ENCODE assay signal across 9 cellular contexts in the genomic region with DNA sequence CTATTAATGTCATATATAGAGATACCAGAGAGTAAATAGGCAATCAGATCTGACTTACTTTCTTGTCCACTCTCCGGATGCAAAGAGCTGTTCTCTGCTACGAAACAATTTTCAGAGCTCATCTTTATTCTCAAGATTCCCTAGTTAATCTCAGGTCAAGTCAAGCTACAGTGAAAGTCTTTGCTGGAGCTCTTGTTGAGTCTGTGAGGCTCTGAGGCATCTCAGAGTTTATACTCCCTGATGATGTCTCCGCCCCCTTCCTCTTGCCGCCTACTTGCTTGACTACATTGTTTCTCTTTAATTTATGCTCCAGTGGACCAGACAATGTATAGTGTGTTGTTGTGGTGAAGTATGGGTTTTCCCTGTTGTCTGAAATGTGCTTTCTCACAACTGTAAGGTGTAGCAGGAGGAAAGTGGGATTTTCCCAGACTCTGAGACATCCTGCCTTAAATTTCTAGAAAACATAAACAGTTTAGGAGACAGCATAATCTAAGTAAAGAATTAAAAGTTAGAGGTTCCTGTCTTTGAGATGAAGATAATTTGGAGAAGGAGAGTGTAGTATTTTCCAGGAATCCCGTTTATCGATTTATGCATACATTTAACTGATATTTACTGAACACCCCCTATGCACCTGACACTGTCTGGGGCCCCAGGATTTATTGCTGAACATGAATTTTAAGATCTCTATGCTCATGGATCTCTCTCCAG. TPM values are rescaled to one million over a fixed set of nuclear protein-coding genes. Genes with fewer than 3 reads are reported as not detected.
DNase-seq lines count a peak whose midpoint lies in the region; TF ChIP-seq lines count a peak whose summit lies in the region.
"Had no signal": no experiment of that assay in that cellular context is flagged by ENCODE, and none has a peak within 500 bp of the region (broad histone marks: within the 10 kb centered on the region; RNA-seq: fewer than 3 reads in every experiment).

A gene (minus strand): TSS at position 203 of the 708 bp plus-strand sequence. CDS start 81 bp downstream, at position 122.

- H3K27me3 Mint-ChIP-seq in immature natural killer cell (ENCODE audit: low read depth in 3 of 3) (peaks cover 16 to 48% (median 23%) of the 10 kb centered on the region in 3 donors), HFFc6 (ENCODE audit: insufficient read depth) (peaks cover 7% of the 10 kb centered on the region; the same call in 1 of the 2 replicates)

- peaks cover 68 to 77% of the 10 kb centered on the region in 2 donors for H3K4me1 Mint-ChIP-seq in immature natural killer cell
- peaks cover 5% of the 10 kb centered on the region; the same call in 1 of the 2 replicates for H3K4me1 Mint-ChIP-seq in HFFc6 (ENCODE audit: low read depth)

- TF ChIP-seq CTCF in HFFc6 (IDR thresholded peaks at IDR 0.05) = no peak

- DNase-seq in activated gamma-delta T cell treated with Interleukin-2 at 50 U/mL for 16 hours (peak; percentile 71), activated gamma-delta T cell (lab: John Stamatoyannopoulos, UW) (no peak), immature natural killer cell (peak; percentile 85 to 87 (median 85)), HFFc6 (no peak), NCI-H2171 treated with DMSO at 0.1 percent for 48 hours (lab: John Stamatoyannopoulos, UW) (no peak)
- DNase-seq in Jurkat, Clone E6-1 (ENCODE audit: low read depth, low spot score) = peak; percentile 94
- DNase-seq in activated CD8-positive, alpha-beta memory T cell treated with anti-CD3 and anti-CD28 coated beads for 24 hours = peak; percentile 81
- DNase-seq in stimulated activated CD8-positive, alpha-beta memory T cell treated with anti-CD3 and anti-CD28 coated beads, Interleukin-7, amount 100 ng/mL, for 4 hours (ENCODE audit: low read depth in 2 of 2) = peak; percentile 67 to 85

- H3K9me3 Mint-ChIP-seq in immature natural killer cell (no peaks in the 10 kb centered on the region), HFFc6 (no peaks in the 10 kb centered on the region)

- H3K36me3 Mint-ChIP-seq in immature natural killer cell (peaks cover 6 to 13% (median 10%) of the 10 kb centered on the region in 3 donors), HFFc6 (ENCODE audit: low read depth) (no peaks in the 10 kb centered on the region)

- H3K27ac Mint-ChIP-seq in immature natural killer cell (peak within 1 kb of the TSS; percentile 98 to 100 (median 99)), HFFc6 (no peak within 1 kb of the TSS)

- H3K4me3 ChIP-seq in Jurkat, Clone E6-1 (ENCODE audit: low read length) = peak within 1 kb of the TSS; percentile 67

- H3K4me3 Mint-ChIP-seq in immature natural killer cell (peak within 1 kb of the TSS; percentile 92 to 98 (median 96)), HFFc6 (no peak within 1 kb of the TSS)

RNA-seq across cellular contexts. Expression of the gene that starts here (rescaled TPM):
- 13.5 TPM for polyA plus RNA-seq in Jurkat, Clone E6-1 (2012; ENCODE audit: insufficient read depth, insufficient read length)
- 100 to 1,000 TPM; 142 to 434 (median 240) TPM for polyA plus RNA-seq in immature natural killer cell
- not detected for total RNA-seq in HFFc6 (2021; fragmentation: NEBNext Ultra II Directional; extraction: Animal tissue kit (Norgen Biotek cat#: 25700))
- total RNA-seq: bronchial epithelial cell had no signal

Comparison
In these comparisons a context has a peak if more than half of its experiments do, and no peak if none do; other contexts are left out.
1. DNase-seq: peak in activated gamma-delta T cell treated with Interleukin-2 at 50 U/mL for 16 hours (single experiment), Jurkat, Clone E6-1 (single experiment), activated CD8-positive, alpha-beta memory T cell treated with anti-CD3 and anti-CD28 coated beads for 24 hours (single experiment), immature natural killer cell (3 of 3) and stimulated activated CD8-positive, alpha-beta memory T cell treated with anti-CD3 and anti-CD28 coated beads, Interleukin-7, amount 100 ng/mL, for 4 hours (2 of 2); none in activated gamma-delta T cell (single experiment), HFFc6 (single experiment) and NCI-H2171 treated with DMSO at 0.1 percent for 48 hours (single experiment).